In the genomic region with DNA sequence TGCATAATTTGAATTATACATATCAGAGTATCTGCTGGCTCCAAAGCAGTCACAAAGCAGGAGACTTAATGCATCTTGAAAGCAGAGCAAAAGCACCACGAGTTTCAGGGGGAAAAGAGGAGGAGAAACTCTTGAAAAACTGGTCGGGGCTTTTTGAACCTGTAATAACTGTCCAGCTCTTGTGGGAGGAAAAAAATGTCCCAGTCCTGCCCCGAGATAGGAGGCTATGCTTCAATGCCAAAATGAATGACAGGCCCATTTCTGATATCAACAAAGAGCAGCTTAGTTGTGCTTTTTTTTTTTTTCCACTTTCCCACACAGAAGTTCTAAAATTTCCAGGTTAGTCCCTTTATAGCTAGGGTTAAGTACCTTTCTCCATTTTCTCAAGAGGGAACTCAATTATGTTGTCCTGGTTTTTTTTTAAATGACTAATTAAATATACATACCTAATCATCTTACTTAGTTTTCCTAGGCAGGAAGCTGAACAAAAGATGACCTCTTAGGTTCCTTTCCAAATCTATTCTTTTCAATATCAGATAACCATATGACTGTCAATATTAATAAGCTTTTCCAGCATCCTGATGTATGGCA, we compare ENCODE assay signal across 10 cellular contexts.
DNase-seq lines count a peak whose midpoint lies in the region; ATAC-seq and TF ChIP-seq lines count a peak whose summit lies in the region.
"Had no signal": no experiment of that assay in that cellular context is flagged by ENCODE, and none has a peak within 500 bp of the region (broad histone marks: within the 10 kb centered on the region; RNA-seq: fewer than 3 reads in every experiment).

No MANE protein-coding gene starts in this region.

- H3K36me3 Mint-ChIP-seq in activated T-helper 17 cell treated with anti-CD3 and anti-CD28 coated beads, Interleukin-2, amount 50 U/mL, for 72 hours (ENCODE audit: low read depth), result no peaks in the 10 kb centered on the region
- H3K36me3 Mint-ChIP-seq in progenitor cell of endocrine pancreas (ENCODE audit: insufficient read depth), result peaks cover 16% of the 10 kb centered on the region
- no peaks in the 10 kb centered on the region for H3K36me3 Mint-ChIP-seq in activated CD4-positive, alpha-beta memory T cell treated with anti-CD3 and anti-CD28 coated beads, Interleukin-2, amount 10 ng/mL, durations not matched to agents 7 days and 5 days (ENCODE audit: low read depth)

- TF ChIP-seq CTCF in progenitor cell of endocrine pancreas (IDR thresholded peaks at IDR 0.05; ENCODE audit: unreplicated experiment), result no peak

- peak overlapping the region; percentile 44 for H3K27ac Mint-ChIP-seq in activated T-helper 17 cell treated with anti-CD3 and anti-CD28 coated beads, Interleukin-2, amount 50 U/mL, for 72 hours
- peak overlapping the region; percentile 84 for H3K27ac Mint-ChIP-seq in progenitor cell of endocrine pancreas
- H3K27ac Mint-ChIP-seq in activated CD4-positive, alpha-beta memory T cell treated with anti-CD3 and anti-CD28 coated beads, Interleukin-2, amount 10 ng/mL, durations not matched to agents 7 days and 5 days, result no peak overlapping the region

- H3K9me3 Mint-ChIP-seq in activated T-helper 17 cell treated with anti-CD3 and anti-CD28 coated beads, Interleukin-2, amount 50 U/mL, for 72 hours, result no peaks in the 10 kb centered on the region
- H3K9me3 Mint-ChIP-seq in progenitor cell of endocrine pancreas (ENCODE audit: low read depth), result peaks cover 3% of the 10 kb centered on the region
- no peaks in the 10 kb centered on the region for H3K9me3 Mint-ChIP-seq in activated CD4-positive, alpha-beta memory T cell treated with anti-CD3 and anti-CD28 coated beads, Interleukin-2, amount 10 ng/mL, durations not matched to agents 7 days and 5 days
- H3K9me3 Mint-ChIP-seq: activated T-cell treated with anti-CD3 and anti-CD28 coated beads, Interleukin-2, amount 50 U/mL, for 4 hours had no signal

- POLR2A ChIA-PET in activated CD4-positive, alpha-beta memory T cell treated with anti-CD3 and anti-CD28 coated beads, Interleukin-2, amount 10 ng/mL, durations not matched to agents 7 days and 5 days (lab: Charles Lee), result interaction anchor here (0.6 kb wide), 1 partner anchor 276 kb away, joined by 4 read pairs; no protein-coding TSS in a partner anchor

- DNase-seq in progenitor cell of endocrine pancreas (ENCODE audit: low spot score, unreplicated experiment) (no peak), left lobe of liver (ENCODE audit: low spot score) (no peak), globus pallidus (ENCODE audit: low spot score) (no peak), GDM1 (lab: John Stamatoyannopoulos, UW) (no peak)
- DNase-seq in activated CD4-positive, alpha-beta memory T cell treated with anti-CD3 and anti-CD28 coated beads, Interleukin-2, amount 10 ng/mL, durations not matched to agents 7 days and 5 days, result no peak
- DNase-seq: activated T-cell treated with anti-CD3 and anti-CD28 coated beads, Interleukin-2, amount 50 U/mL, for 4 hours; cortex of kidney had no signal

- H3K27me3 Mint-ChIP-seq in activated T-helper 17 cell treated with anti-CD3 and anti-CD28 coated beads, Interleukin-2, amount 50 U/mL, for 72 hours, result no peaks in the 10 kb centered on the region
- H3K27me3 Mint-ChIP-seq in progenitor cell of endocrine pancreas, result no peaks in the 10 kb centered on the region
- no peaks in the 10 kb centered on the region for H3K27me3 Mint-ChIP-seq in activated CD4-positive, alpha-beta memory T cell treated with anti-CD3 and anti-CD28 coated beads, Interleukin-2, amount 10 ng/mL, durations not matched to agents 7 days and 5 days

- H3K4me1 Mint-ChIP-seq in activated T-helper 17 cell treated with anti-CD3 and anti-CD28 coated beads, Interleukin-2, amount 50 U/mL, for 72 hours, result peaks cover 5% of the 10 kb centered on the region
- peaks cover 31% of the 10 kb centered on the region for H3K4me1 Mint-ChIP-seq in progenitor cell of endocrine pancreas (ENCODE audit: low read depth)
- peaks cover 13% of the 10 kb centered on the region for H3K4me1 Mint-ChIP-seq in activated CD4-positive, alpha-beta memory T cell treated with anti-CD3 and anti-CD28 coated beads, Interleukin-2, amount 10 ng/mL, durations not matched to agents 7 days and 5 days

- no peak overlapping the region for H3K4me3 Mint-ChIP-seq in activated T-helper 17 cell treated with anti-CD3 and anti-CD28 coated beads, Interleukin-2, amount 50 U/mL, for 72 hours
- H3K4me3 Mint-ChIP-seq in progenitor cell of endocrine pancreas (ENCODE audit: low read depth), result no peak overlapping the region
- H3K4me3 Mint-ChIP-seq in activated CD4-positive, alpha-beta memory T cell treated with anti-CD3 and anti-CD28 coated beads, Interleukin-2, amount 10 ng/mL, durations not matched to agents 7 days and 5 days, result no peak overlapping the region

- CTCF ChIA-PET in activated CD4-positive, alpha-beta memory T cell treated with anti-CD3 and anti-CD28 coated beads, Interleukin-2, amount 10 ng/mL, durations not matched to agents 7 days and 5 days (lab: Charles Lee), result interaction anchor here (1.1 kb wide), 1 partner anchor 154 kb away, joined by 4 read pairs; no protein-coding TSS in a partner anchor

- peak; percentile 54 for ATAC-seq in GM18502 (IDR thresholded peaks at IDR 0.05; ENCODE audit: poor library complexity, unreplicated experiment)
- ATAC-seq in HG02938 (IDR thresholded peaks at IDR 0.05; ENCODE audit: unreplicated experiment), result peak; percentile 42
- ATAC-seq in activated T-helper 17 cell treated with anti-CD3 and anti-CD28 coated beads, Interleukin-2, amount 50 U/mL, for 72 hours (replicated peaks), result peak; percentile 24
- no peak for ATAC-seq in left lobe of liver
